In the genomic region with DNA sequence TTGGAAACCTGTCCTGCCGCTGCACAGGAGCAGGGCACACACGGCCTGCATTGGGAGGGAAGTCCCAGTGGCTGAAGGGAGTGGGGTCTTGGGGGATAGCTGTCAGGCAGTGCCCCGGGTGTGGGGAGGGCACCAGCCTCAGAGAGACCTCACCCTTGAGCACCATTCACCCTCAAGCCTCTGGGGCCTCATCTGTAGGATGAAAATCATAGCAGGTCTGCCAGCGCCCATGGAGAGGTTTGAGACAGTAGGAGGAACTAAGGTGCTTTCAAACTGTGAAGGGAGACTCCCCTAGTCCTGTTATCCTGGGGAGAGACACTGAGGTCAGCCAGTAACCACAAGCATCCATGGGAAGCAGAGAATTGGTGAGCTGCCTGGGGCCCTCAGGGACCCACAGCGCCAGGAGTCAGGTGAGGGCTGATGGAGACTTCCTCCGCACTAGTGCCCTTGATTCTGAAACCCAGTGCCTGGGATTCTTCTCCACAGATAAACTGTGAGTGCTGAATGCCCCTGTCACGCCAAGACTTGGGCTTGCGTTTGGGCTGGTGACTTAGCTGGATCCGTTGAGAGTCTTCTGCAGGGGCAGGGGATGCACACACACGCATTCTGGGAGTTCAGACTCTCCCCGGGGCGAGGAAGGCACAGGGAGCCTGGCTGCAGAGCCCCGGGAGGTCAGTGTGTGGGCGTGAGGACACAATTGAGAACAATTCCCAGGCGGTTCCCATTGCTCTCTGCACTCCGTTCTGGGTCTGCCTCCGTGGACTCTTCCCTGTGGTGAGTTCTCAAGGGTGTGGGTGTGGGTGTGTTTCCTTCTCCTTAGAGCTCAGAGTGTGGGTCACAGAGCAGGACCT, we compare ENCODE assay signal across 2 cellular contexts.
TF ChIP-seq lines count a peak whose summit lies in the region.

No MANE protein-coding gene starts in this region.

TF ChIP-seq in HepG2, 621 proteins besides CTCF, POLR2A, EP300 and RAD21 (continued from another document):
- TF ChIP-seq PHF20 (CRISPR knock-in tag; IDR thresholded peaks at IDR 0.05) (no peak), SMAD3 (CRISPR knock-in tag; IDR thresholded peaks at IDR 0.05) (no peak), SP4 (CRISPR knock-in tag; IDR thresholded peaks at IDR 0.05) (no peak), ETV6 (CRISPR knock-in tag; conservative IDR thresholded peaks at IDR 0.05) (no peak), ZNF350 (CRISPR knock-in tag; IDR thresholded peaks at IDR 0.05; ENCODE audit: borderline replicate concordance, low read depth) (no peak)

TF ChIP-seq in SK-N-SH, 30 proteins besides CTCF, POLR2A, EP300 and RAD21 (continued from another document):
- no peak for TF ChIP-seq FOXJ3 (CRISPR knock-in tag; IDR thresholded peaks at IDR 0.05)
- TF ChIP-seq RFX5 (IDR thresholded peaks at IDR 0.05; ENCODE audit: low read length) = no peak
- TF ChIP-seq MXI1 (IDR thresholded peaks at IDR 0.05; ENCODE audit: low read depth, low read length) = no peak
